1 cellular context compared by ENCODE assay signal in the genomic region with DNA sequence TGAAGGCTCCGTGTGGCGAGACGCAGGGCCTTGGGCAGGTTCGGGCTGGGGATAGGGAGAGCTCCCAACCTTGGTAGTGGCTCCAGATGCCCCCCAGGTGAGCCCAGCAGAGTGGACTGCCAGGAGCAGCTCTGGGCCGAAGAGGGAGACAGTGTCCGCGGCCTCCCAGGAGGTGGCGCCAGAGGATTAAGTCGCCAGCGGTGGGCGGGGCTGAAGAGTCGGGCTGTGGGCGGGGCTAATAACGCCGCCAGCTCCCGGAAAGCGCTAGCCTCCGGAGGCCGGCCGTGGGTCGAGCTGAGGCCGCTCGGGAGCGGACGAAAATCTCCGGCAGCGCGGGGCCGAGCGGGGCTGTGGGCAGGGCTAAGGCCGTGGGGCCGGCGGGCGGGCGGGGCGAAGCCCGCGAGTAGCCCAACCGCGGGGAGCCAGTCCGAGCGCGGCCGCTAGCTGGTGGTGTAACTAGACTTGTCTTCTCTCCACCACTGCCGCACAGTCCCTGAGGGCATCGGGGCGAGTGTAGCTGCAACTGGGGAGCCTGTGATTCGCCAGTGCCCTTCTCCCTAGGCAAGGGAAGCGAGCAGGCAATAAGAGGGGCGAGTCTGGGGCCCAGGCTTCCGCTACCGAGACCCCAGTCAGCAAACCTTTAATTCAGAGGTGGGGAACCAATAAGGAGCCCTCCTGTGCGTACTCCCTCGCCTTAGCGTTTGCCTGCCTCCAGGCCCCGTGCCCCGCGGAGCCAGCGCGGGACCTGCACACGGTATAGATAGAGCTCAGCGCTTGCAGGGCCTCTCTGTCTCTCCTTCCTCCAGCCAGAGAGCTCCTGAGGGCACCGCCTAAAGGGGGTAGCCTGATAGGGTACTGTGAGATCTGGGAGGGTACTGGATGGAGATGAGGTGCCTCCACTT.
A peak's percentile ranks its signal among the peaks of the same experiment; 100 is the strongest.
TF ChIP-seq lines count a peak whose summit lies in the region.

No MANE protein-coding gene starts in this region.

TF ChIP-seq in K562, 482 proteins besides CTCF, POLR2A, EP300 and RAD21 (continued from another document):
- TF ChIP-seq UBTF (IDR thresholded peaks at IDR 0.05; ENCODE audit: borderline replicate concordance in 1 of 2, low read depth in 2 of 2, low read length in 2 of 2) (peak; percentile 76 to 81; a peak in 2 of 4 replicates), TFAP4 (CRISPR knock-in tag; IDR thresholded peaks at IDR 0.05; ENCODE audit: borderline replicate concordance) (peak; percentile 53; the same call in 1 of the 2 replicates), NCOA1 (IDR thresholded peaks at IDR 0.05; ENCODE audit: low read depth) (no peak), ETV1 (tag; conservative IDR thresholded peaks at IDR 0.05; ENCODE audit: low read depth) (no peak), EWSR1 (IDR thresholded peaks at IDR 0.05; ENCODE audit: borderline replicate concordance, low read depth, partially characterized antibody) (no peak), YY1 (IDR thresholded peaks at IDR 0.05; ENCODE audit: borderline replicate concordance in 1 of 3, control insufficient read depth in 1 of 3, extremely low read depth in 1 of 3, insufficient read depth in 3 of 3, insufficient read length in 1 of 3, insufficient replicate concordance in 2 of 3, low read depth in 1 of 3, low read length in 2 of 3) (peak in 1 of 3 experiments; percentile 28), HINFP (tag; conservative IDR thresholded peaks at IDR 0.05; ENCODE audit: low read depth) (no peak), ZNF764 (CRISPR knock-in tag; IDR thresholded peaks at IDR 0.05; ENCODE audit: low read depth) (peak; percentile 96), MTA3 (IDR thresholded peaks at IDR 0.05; ENCODE audit: borderline replicate concordance) (0 out of 2 replicates have a peak, but pooled peaks have one; percentile 31), TGIF2 (CRISPR knock-in tag; IDR thresholded peaks at IDR 0.05) (no peak), KLF6 (CRISPR knock-in tag; IDR thresholded peaks at IDR 0.05; ENCODE audit: borderline replicate concordance) (no peak), HMGN3 (IDR thresholded peaks at IDR 0.05; ENCODE audit: borderline replicate concordance, extremely low read depth, insufficient read length, low read depth, low read length) (peak; percentile 47), MAZ (CRISPR knock-in tag; conservative IDR thresholded peaks at IDR 0.05 in 1 of 2, IDR thresholded peaks at IDR 0.05 in 1 of 2) (peak; percentile 58 to 71; a peak in 3 of 4 replicates), HNRNPLL (IDR thresholded peaks at IDR 0.05; ENCODE audit: low read depth, low read length, poor library complexity, severe bottlenecking) (peak; percentile 29), PHF8 (IDR thresholded peaks at IDR 0.05; ENCODE audit: borderline replicate concordance, low read length) (peak; percentile 39; the same call in 1 of the 2 replicates), MEIS2 (IDR thresholded peaks at IDR 0.05; ENCODE audit: partially characterized antibody) (no peak), ZFX (CRISPR knock-in tag; IDR thresholded peaks at IDR 0.05) (peak; percentile 57), TAF7 (tag; IDR thresholded peaks at IDR 0.05) (no peak), BCOR (IDR thresholded peaks at IDR 0.05) (no peak), ZNF384 (IDR thresholded peaks at IDR 0.05; ENCODE audit: low read depth, low read length) (peak; percentile 5; the same call in 1 of the 2 replicates), E2F6 (IDR thresholded peaks at IDR 0.05; ENCODE audit: borderline replicate concordance in 1 of 2, extremely low read depth in 1 of 2, insufficient read depth in 1 of 2, insufficient read length in 1 of 2, low read depth in 1 of 2, low read length in 1 of 2, poor library complexity in 1 of 2, severe bottlenecking in 1 of 2) (peak in 1 of 2 experiments; percentile 16), U2AF1 (optimal IDR thresholded peaks at IDR 0.05; ENCODE audit: low read depth, low read length) (no peak), SP1 (CRISPR knock-in tag; IDR thresholded peaks at IDR 0.05) (peak; percentile 93), RBM22 (IDR thresholded peaks at IDR 0.05; ENCODE audit: low read depth, low read length, poor library complexity, severe bottlenecking) (no peak), ZNF707 (CRISPR knock-in tag; conservative IDR thresholded peaks at IDR 0.05) (no peak), ILF3 (IDR thresholded peaks at IDR 0.05; ENCODE audit: borderline replicate concordance) (no peak), POLR2G (IDR thresholded peaks at IDR 0.05; ENCODE audit: low read depth, low read length) (peak; percentile 85), HCFC1 (IDR thresholded peaks at IDR 0.05; ENCODE audit: low read depth, low read length) (0 out of 2 replicates have a peak, but pooled peaks have one; percentile 10), MAX (CRISPR knock-in tag; IDR thresholded peaks at IDR 0.05) (0 out of 2 replicates have a peak, but pooled peaks have one; percentile 7), HOXB6 (CRISPR knock-in tag; IDR thresholded peaks at IDR 0.05; ENCODE audit: borderline replicate concordance) (no peak), ATF1 (CRISPR knock-in tag; IDR thresholded peaks at IDR 0.05) (no peak), ATF1 (tag; IDR thresholded peaks at IDR 0.05) (0 out of 2 replicates have a peak, but pooled peaks have one; percentile 15), NONO (IDR thresholded peaks at IDR 0.05; ENCODE audit: low read depth in 2 of 2, low read length in 1 of 2) (no peak), RBFOX2 (IDR thresholded peaks at IDR 0.05; ENCODE audit: low read depth, low read length) (peak; percentile 81), STAG1 (CRISPR knock-in tag; IDR thresholded peaks at IDR 0.05; ENCODE audit: borderline replicate concordance) (peak; percentile 73; the same call in 1 of the 2 replicates), CBX1 (IDR thresholded peaks at IDR 0.05; ENCODE audit: low read depth) (no peak), ZNF561 (CRISPR knock-in tag; conservative IDR thresholded peaks at IDR 0.05) (no peak), LEF1 (IDR thresholded peaks at IDR 0.05) (no peak), SMC3 (conservative IDR thresholded peaks at IDR 0.05; ENCODE audit: insufficient read depth, low read depth, low read length) (peak; percentile 80), SAFB (IDR thresholded peaks at IDR 0.05; ENCODE audit: borderline replicate concordance, low read depth, low read length) (peak; percentile 51; the same call in 1 of the 2 replicates), SRF (CRISPR knock-in tag; IDR thresholded peaks at IDR 0.05) (0 out of 4 replicates have a peak, but pooled peaks of 1 of the 2 experiments have one; percentile 42), SOX6 (IDR thresholded peaks at IDR 0.05) (no peak), CCNT2 (IDR thresholded peaks at IDR 0.05; ENCODE audit: borderline replicate concordance, extremely low read depth, insufficient read length, low read depth, low read length) (peak; percentile 63), CXXC5 (CRISPR knock-in tag; IDR thresholded peaks at IDR 0.05) (peak; percentile 55), DEAF1 (CRISPR knock-in tag; IDR thresholded peaks at IDR 0.05) (peak; percentile 96), SREBF1 (IDR thresholded peaks at IDR 0.05; ENCODE audit: borderline replicate concordance, low read depth, low read length) (no peak), ETV5 (CRISPR knock-in tag; IDR thresholded peaks at IDR 0.05; ENCODE audit: low read depth) (no peak), ARID2 (IDR thresholded peaks at IDR 0.05) (peak; percentile 21; the same call in 1 of the 2 replicates), KLF13 (tag; IDR thresholded peaks at IDR 0.05; ENCODE audit: borderline replicate concordance, low read depth) (no peak), TBL1XR1 (IDR thresholded peaks at IDR 0.05; ENCODE audit: low read length in 2 of 2) (0 out of 4 replicates have a peak, but pooled peaks of 1 of the 2 experiments have one; percentile 29), SIX5 (IDR thresholded peaks at IDR 0.05; ENCODE audit: borderline replicate concordance in 1 of 2, insufficient read depth in 1 of 2, low read depth in 1 of 2, low read length in 2 of 2) (no peak)
- TF ChIP-seq, protein P1, sequence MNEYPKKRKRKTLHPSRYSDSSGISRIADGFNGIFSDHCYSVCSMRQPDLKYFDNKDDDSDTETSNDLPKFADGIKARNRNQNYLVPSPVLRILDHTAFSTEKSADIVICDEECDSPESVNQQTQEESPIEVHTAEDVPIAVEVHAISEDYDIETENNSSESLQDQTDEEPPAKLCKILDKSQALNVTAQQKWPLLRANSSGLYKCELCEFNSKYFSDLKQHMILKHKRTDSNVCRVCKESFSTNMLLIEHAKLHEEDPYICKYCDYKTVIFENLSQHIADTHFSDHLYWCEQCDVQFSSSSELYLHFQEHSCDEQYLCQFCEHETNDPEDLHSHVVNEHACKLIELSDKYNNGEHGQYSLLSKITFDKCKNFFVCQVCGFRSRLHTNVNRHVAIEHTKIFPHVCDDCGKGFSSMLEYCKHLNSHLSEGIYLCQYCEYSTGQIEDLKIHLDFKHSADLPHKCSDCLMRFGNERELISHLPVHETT (CRISPR knock-in tag; conservative IDR thresholded peaks at IDR 0.05 in 1 of 2, IDR thresholded peaks at IDR 0.05 in 1 of 2), result peak in 1 of 2 experiments; percentile 50; a peak in 1 of 4 replicates
- TF ChIP-seq, protein P2, sequence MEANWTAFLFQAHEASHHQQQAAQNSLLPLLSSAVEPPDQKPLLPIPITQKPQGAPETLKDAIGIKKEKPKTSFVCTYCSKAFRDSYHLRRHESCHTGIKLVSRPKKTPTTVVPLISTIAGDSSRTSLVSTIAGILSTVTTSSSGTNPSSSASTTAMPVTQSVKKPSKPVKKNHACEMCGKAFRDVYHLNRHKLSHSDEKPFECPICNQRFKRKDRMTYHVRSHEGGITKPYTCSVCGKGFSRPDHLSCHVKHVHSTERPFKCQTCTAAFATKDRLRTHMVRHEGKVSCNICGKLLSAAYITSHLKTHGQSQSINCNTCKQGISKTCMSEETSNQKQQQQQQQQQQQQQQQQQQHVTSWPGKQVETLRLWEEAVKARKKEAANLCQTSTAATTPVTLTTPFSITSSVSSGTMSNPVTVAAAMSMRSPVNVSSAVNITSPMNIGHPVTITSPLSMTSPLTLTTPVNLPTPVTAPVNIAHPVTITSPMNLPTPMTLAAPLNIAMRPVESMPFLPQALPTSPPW (CRISPR knock-in tag; IDR thresholded peaks at IDR 0.05), result peak; percentile 77
- TF ChIP-seq, protein P3, sequence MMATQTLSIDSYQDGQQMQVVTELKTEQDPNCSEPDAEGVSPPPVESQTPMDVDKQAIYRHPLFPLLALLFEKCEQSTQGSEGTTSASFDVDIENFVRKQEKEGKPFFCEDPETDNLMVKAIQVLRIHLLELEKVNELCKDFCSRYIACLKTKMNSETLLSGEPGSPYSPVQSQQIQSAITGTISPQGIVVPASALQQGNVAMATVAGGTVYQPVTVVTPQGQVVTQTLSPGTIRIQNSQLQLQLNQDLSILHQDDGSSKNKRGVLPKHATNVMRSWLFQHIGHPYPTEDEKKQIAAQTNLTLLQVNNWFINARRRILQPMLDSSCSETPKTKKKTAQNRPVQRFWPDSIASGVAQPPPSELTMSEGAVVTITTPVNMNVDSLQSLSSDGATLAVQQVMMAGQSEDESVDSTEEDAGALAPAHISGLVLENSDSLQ (IDR thresholded peaks at IDR 0.05), result no peak
